In genomic region chr12:14774074-14774943, GRCh38 we compare ENCODE assay signal across 8 cellular contexts.
DNase-seq lines count a peak whose midpoint lies in the region; TF ChIP-seq lines count a peak whose summit lies in the region.

No MANE protein-coding gene starts in this region.

- H3K27ac ChIP-seq in HEK293 (ENCODE audit: extremely low read depth, low read depth, low read length) = peak overlapping the region; percentile 49; the same call in 1 of the 2 replicates

- POLR2A ChIA-PET in HEK293 (lab: Yijun Ruan, JAX) = interaction anchor here (1.7 to 2.6 kb wide), 2 partner anchors 11 to 28 kb away, joined by 8 to 18 read pairs; partner anchors contain the start of genes C12orf60 and WBP11

- H3K27ac Mint-ChIP-seq in dendritic cell treated with granulocyte-macrophage colony-stimulating factor and Interleukin-4, amounts not matched to agents 40 ng/mL and 50 ng/mL, for 4 days = peak overlapping the region; percentile 99

- H3K27me3 ChIP-seq in GM06990 (replicated peaks; ENCODE audit: control insufficient read depth, insufficient read depth, low read length) = no peaks in the 10 kb centered on the region

- H3K36me3 ChIP-seq in GM06990 (ENCODE audit: control insufficient read depth, insufficient read depth, low read length) (no peaks in the 10 kb centered on the region), HEK293 (ENCODE audit: control insufficient read depth in 2 of 2, insufficient read depth in 1 of 2, low read length in 2 of 2) (no peaks in the 10 kb centered on the region)

- H3K4me1 ChIP-seq in HEK293 (ENCODE audit: control insufficient read depth, insufficient read depth, low read length) = peaks cover 8% of the 10 kb centered on the region; the same call in 1 of the 2 replicates

- no peaks in the 10 kb centered on the region for H3K9me3 Mint-ChIP-seq in dendritic cell treated with granulocyte-macrophage colony-stimulating factor and Interleukin-4, amounts not matched to agents 40 ng/mL and 50 ng/mL, for 4 days

- H3K4me1 Mint-ChIP-seq in dendritic cell treated with granulocyte-macrophage colony-stimulating factor and Interleukin-4, amounts not matched to agents 40 ng/mL and 50 ng/mL, for 4 days (ENCODE audit: low read depth) = peaks cover 29% of the 10 kb centered on the region

- H3K27me3 Mint-ChIP-seq in dendritic cell treated with granulocyte-macrophage colony-stimulating factor and Interleukin-4, amounts not matched to agents 40 ng/mL and 50 ng/mL, for 4 days = no peaks in the 10 kb centered on the region

- peaks cover 34% of the 10 kb centered on the region for H3K36me3 Mint-ChIP-seq in dendritic cell treated with granulocyte-macrophage colony-stimulating factor and Interleukin-4, amounts not matched to agents 40 ng/mL and 50 ng/mL, for 4 days (ENCODE audit: low read depth)

- TF ChIP-seq CTCF in GM06990 (IDR thresholded peaks at IDR 0.05; ENCODE audit: insufficient read depth, low read length, poor library complexity, severe bottlenecking) = no peak
- TF ChIP-seq CTCF in HEK293 (tag by site-specific recombination; IDR thresholded peaks at IDR 0.05) = no peak

- CTCF ChIA-PET in HEK293 (lab: Yijun Ruan, JAX) = interaction anchor here (0.8 kb wide), 1 partner anchor 116 kb away, joined by 3 read pairs; no protein-coding TSS in a partner anchor

- H3K4me3 Mint-ChIP-seq in dendritic cell treated with granulocyte-macrophage colony-stimulating factor and Interleukin-4, amounts not matched to agents 40 ng/mL and 50 ng/mL, for 4 days = peak overlapping the region; percentile 87

- DNase-seq in GM06990 (ENCODE audit: extremely low read depth, insufficient read length) (peak; percentile 88), NCI-H1930 (lab: John Stamatoyannopoulos, UW) (peak; percentile 79 to 84), left kidney (ENCODE audit: low read depth, low spot score) (peak; percentile 99), SHP77 (lab: John Stamatoyannopoulos, UW) (no peak)
- DNase-seq in activated CD4-positive, alpha-beta T cell treated with anti-CD3 and anti-CD28 coated beads, Interleukin-2, amount 50 U/mL, for 1 hour = peak; percentile 87
- peak; percentile 72 to 76 for DNase-seq in stimulated activated CD4-positive, alpha-beta T cell treated with anti-CD3 and anti-CD28 coated beads, Interleukin-1b, Interleukin-23, amount 100 ng/mL, for 4 hours (ENCODE audit: low read depth in 2 of 2)

- peak overlapping the region; percentile 65 for H3K4me3 ChIP-seq in GM06990 (replicated peaks; ENCODE audit: low read depth, low read length)
- H3K4me3 ChIP-seq in HEK293 (ENCODE audit: low read depth, low read length) = peak overlapping the region; percentile 74

- H3K9me3 ChIP-seq in HEK293 (ENCODE audit: control insufficient read depth, insufficient read depth, low read depth, low read length) = no peaks in the 10 kb centered on the region

- intact Hi-C loops in dendritic cell treated with granulocyte-macrophage colony-stimulating factor and Interleukin-4, amounts not matched to agents 40 ng/mL and 50 ng/mL, for 4 days (cut with micrococcal nuclease) = loop anchor here (1.0 to 10.0 kb wide), 3 partner anchors 29 to 750 kb away; partner anchors contain the start of genes C12orf60 and WBP11

TF ChIP-seq in HEK293, 187 proteins besides CTCF, POLR2A, EP300 and RAD21:
- TF ChIP-seq ZNF571 (tag by site-specific recombination; IDR thresholded peaks at IDR 0.05) (no peak), ZBTB26 (tag by site-specific recombination; optimal IDR thresholded peaks at IDR 0.05) (peak; percentile 38), IKZF3 (tag by site-specific recombination; IDR thresholded peaks at IDR 0.05) (no peak), ZNF514 (tag by site-specific recombination; IDR thresholded peaks at IDR 0.05) (no peak), WT1 (tag by site-specific recombination; IDR thresholded peaks at IDR 0.05) (no peak), ZNF10 (tag by site-specific recombination; IDR thresholded peaks at IDR 0.05) (no peak), PBX3 (CRISPR knock-in tag; IDR thresholded peaks at IDR 0.05) (peak; percentile 61; the same call in 1 of the 2 replicates), ZNF394 (tag by site-specific recombination; IDR thresholded peaks at IDR 0.05; ENCODE audit: borderline replicate concordance) (peak; percentile 56; the same call in 1 of the 2 replicates), SP3 (tag by site-specific recombination; IDR thresholded peaks at IDR 0.05) (peak; percentile 26; the same call in 1 of the 2 replicates), ZFHX2 (tag by site-specific recombination; conservative IDR thresholded peaks at IDR 0.05) (no peak), SP2 (tag by site-specific recombination; IDR thresholded peaks at IDR 0.05) (peak; percentile 64)
- TF ChIP-seq, protein P1, sequence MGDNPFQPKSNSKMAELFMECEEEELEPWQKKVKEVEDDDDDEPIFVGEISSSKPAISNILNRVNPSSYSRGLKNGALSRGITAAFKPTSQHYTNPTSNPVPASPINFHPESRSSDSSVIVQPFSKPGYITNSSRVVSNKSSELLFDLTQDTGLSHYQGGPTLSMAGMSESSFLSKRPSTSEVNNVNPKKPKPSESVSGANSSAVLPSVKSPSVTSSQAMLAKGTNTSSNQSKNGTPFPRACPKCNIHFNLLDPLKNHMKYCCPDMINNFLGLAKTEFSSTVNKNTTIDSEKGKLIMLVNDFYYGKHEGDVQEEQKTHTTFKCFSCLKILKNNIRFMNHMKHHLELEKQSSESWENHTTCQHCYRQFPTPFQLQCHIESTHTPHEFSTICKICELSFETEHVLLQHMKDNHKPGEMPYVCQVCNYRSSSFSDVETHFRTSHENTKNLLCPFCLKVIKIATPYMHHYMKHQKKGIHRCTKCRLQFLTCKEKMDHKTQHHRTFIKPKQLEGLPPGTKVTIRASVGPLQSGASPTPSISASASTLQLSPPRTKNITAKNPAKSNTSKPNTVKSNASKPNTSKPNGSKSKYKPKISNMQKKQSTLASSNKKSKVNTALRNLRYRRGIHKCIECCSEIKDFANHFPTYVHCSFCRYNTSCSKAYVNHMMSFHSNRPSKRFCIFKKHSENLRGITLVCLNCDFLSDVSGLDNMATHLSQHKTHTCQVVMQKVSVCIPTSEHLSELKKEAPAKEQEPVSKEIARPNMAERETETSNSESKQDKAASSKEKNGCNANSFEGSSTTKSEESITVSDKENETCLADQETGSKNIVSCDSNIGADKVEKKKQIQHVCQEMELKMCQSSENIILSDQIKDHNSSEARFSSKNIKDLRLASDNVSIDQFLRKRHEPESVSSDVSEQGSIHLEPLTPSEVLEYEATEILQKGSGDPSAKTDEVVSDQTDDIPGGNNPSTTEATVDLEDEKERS (tag by site-specific recombination; IDR thresholded peaks at IDR 0.05) = no peak
- TF ChIP-seq, protein P2, sequence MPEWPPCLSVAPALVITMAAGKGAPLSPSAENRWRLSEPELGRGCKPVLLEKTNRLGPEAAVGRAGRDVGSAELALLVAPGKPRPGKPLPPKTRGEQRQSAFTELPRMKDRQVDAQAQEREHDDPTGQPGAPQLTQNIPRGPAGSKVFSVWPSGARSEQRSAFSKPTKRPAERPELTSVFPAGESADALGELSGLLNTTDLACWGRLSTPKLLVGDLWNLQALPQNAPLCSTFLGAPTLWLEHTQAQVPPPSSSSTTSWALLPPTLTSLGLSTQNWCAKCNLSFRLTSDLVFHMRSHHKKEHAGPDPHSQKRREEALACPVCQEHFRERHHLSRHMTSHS (tag by site-specific recombination; IDR thresholded peaks at IDR 0.05) = no peak

Comparison
In these comparisons a context has a peak if more than half of its experiments do, and no peak if none do; other contexts are left out.
1. DNase-seq: peak in GM06990 (single experiment), NCI-H1930 (2 of 2), activated CD4-positive, alpha-beta T cell treated with anti-CD3 and anti-CD28 coated beads, Interleukin-2, amount 50 U/mL, for 1 hour (single experiment), left kidney (single experiment) and stimulated activated CD4-positive, alpha-beta T cell treated with anti-CD3 and anti-CD28 coated beads, Interleukin-1b, Interleukin-23, amount 100 ng/mL, for 4 hours (2 of 2); none in SHP77 (0 of 2).